Comparison of ENCODE assay signal across 8 cellular contexts in the genomic region with DNA sequence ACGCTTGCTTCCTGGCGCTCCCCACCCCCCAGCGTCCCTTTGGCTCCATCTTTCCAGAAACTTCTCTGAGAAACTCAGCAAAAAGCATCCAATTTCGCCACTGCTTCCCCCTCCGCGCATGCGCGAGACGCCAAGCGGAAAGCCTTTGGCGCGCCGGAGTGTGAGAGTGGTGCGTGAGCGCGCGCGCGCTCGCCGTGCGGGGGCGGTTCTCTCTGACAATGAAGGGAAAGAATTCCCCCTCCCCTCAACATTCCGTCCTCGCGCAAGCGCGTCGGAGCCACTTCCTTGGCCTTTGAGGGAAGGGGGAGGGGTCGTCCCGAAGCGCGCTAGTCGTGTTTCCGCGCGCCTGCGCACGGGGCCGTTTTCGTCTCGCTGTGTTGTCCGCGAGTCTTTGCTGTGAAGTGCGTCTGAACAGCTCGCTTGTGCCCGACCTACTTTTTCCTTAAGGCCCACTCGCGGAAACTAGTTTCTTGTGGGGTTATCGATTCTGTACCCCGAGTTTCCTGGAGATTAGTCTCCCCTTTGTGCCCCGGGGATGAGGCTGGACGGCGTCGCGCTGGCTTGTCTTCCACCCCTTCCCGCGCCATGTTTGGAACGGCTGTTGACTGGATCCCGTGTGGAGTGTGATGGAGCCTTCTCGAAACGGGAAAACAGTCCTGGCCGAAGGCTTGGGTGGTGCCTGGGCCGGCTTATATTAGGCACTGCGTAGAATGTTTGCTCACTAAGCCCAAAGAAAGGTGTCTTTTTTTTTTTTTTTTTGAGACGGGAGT. TPM values are rescaled to one million over a fixed set of nuclear protein-coding genes. Genes with fewer than 3 reads are reported as not detected.
DNase-seq lines count a peak whose midpoint lies in the region; ATAC-seq and TF ChIP-seq lines count a peak whose summit lies in the region.

No MANE protein-coding gene starts in this region.

- H3K36me3 ChIP-seq in BJ (ENCODE audit: control insufficient read depth, insufficient read depth, low read length), result no peaks in the 10 kb centered on the region

- peak overlapping the region; percentile 88 for H3K4me3 ChIP-seq in BJ (ENCODE audit: low read depth, low read length)

- POLR2A ChIA-PET in BJ (lab: Charles Lee), result interaction anchor here (0.6 to 0.9 kb wide), 2 partner anchors 35 to 310 kb away, joined by 3 read pairs; no protein-coding TSS in a partner anchor

- CTCF ChIA-PET in BJ (lab: Yijun Ruan, JAX), result no interaction called here

- TF ChIP-seq CTCF in BJ (IDR thresholded peaks at IDR 0.05; ENCODE audit: insufficient read depth, low read depth, low read length), result no peak

- peak; percentile 32 for ATAC-seq in GM19351 (IDR thresholded peaks at IDR 0.05; ENCODE audit: unreplicated experiment)
- ATAC-seq in HG03521 (IDR thresholded peaks at IDR 0.05; ENCODE audit: unreplicated experiment), result peak; percentile 38

- peak; percentile 98 for DNase-seq in BJ (ENCODE audit: low read depth)
- DNase-seq in NCI-H748 (lab: John Stamatoyannopoulos, UW; ENCODE audit: unreplicated experiment), result peak; percentile 98
- DNase-seq in activated CD4-positive, alpha-beta T cell treated with anti-CD3 and anti-CD28 coated beads, Interleukin-2, amount 50 U/mL, for 24 hours (ENCODE audit: low read depth in 1 of 2, low spot score in 1 of 2), result peak; percentile 99
- DNase-seq in dedifferentiated amniotic fluid mesenchymal stem cell (ENCODE audit: extremely low spot score), result peak; percentile 99
- peak; percentile 100 for DNase-seq in left kidney (ENCODE audit: low read depth, low spot score)
- DNase-seq in stimulated activated CD4-positive, alpha-beta T cell treated with anti-CD3 and anti-CD28 coated beads, Interleukin-1b, Interleukin-23, amount 100 ng/mL, for 4 hours (ENCODE audit: low read depth in 2 of 2), result peak; percentile 99

- H3K27me3 ChIP-seq in BJ (ENCODE audit: control insufficient read depth, insufficient read depth, low read length), result no peaks in the 10 kb centered on the region

RNA-seq across cellular contexts. Expression of a gene that starts 11.6 kb away (rescaled TPM):
- 3.1 and 4.6 TPM in 2 replicates for polyA plus RNA-seq in BJ (2011; rRNA removed)
- polyA minus RNA-seq in BJ (2011; rRNA and poly(A)+ RNA removed), result 13.6 and 25.0 TPM in 2 replicates

RNA-seq across cellular contexts. Expression of a gene that starts 28.5 kb away (rescaled TPM):
- 0.56 and 1.3 TPM in 2 replicates for polyA plus RNA-seq in BJ (2011; rRNA removed)
- 0.28 and 0.87 TPM in 2 replicates for polyA minus RNA-seq in BJ (2011; rRNA and poly(A)+ RNA removed)

Comparison
In these comparisons a context has a peak if more than half of its experiments do, and no peak if none do; other contexts are left out.
1. Peak in every context shown above with its lines: DNase-seq, ATAC-seq and H3K4me3 ChIP-seq.